ENCODE assay signal across 31 cellular contexts in genomic region chr21:28387220-28387619, GRCh38.
"Had no signal": no experiment of that assay in that cellular context is flagged by ENCODE, and none has a peak within 500 bp of the region (broad histone marks: within the 10 kb centered on the region; RNA-seq: fewer than 3 reads in every experiment).

No MANE protein-coding gene starts in this region.

- H3K4me3 ChIP-seq: MG63, SJCRH30, SK-N-MC had no signal

- ATAC-seq: activated CD8-positive, alpha-beta memory T cell treated with anti-CD3 and anti-CD28 coated beads, Interleukin-2, amount 10 ng/mL, durations not matched to agents 7 days and 5 days; activated T-cell treated with anti-CD3 and anti-CD28 coated beads, Interleukin-2, amount 50 U/mL, for 72 hours; activated T-helper 17 cell treated with anti-CD3 and anti-CD28 coated beads, Interleukin-2, amount 50 U/mL, for 72 hours; Panc1 had no signal

- DNase-seq: activated CD4-positive, alpha-beta memory T cell treated with anti-CD3 and anti-CD28 coated beads, Interleukin-2, amount 10 ng/mL, durations not matched to agents 7 days and 5 days; activated CD4-positive, alpha-beta T cell treated with anti-CD3 and anti-CD28 coated beads for 1 hour; activated CD4-positive, alpha-beta T cell treated with anti-CD3 and anti-CD28 coated beads for 48 hours; activated CD4-positive, CD25-positive, alpha-beta regulatory T cell; activated CD8-positive, alpha-beta memory T cell treated with anti-CD3 and anti-CD28 coated beads for 24 hours; activated CD8-positive, alpha-beta memory T cell treated with anti-CD3 and anti-CD28 coated beads, Interleukin-2, amount 10 ng/mL, durations not matched to agents 7 days and 5 days; activated effector memory CD4-positive, alpha-beta T cell treated with anti-CD3 and anti-CD28 coated beads, Interleukin-2, amount 50 U/mL, for 16 hours; activated naive CD4-positive, alpha-beta T cell; activated naive CD4-positive, alpha-beta T cell treated with anti-CD3 and anti-CD28 coated beads, Interleukin-2, amount 50 U/mL, for 16 hours; activated naive CD8-positive, alpha-beta T cell treated with anti-CD3 and anti-CD28 coated beads for 36 hours; activated T-cell treated with anti-CD3 and anti-CD28 coated beads, Interleukin-2, amount 50 U/mL, for 1 hour; activated T-cell treated with anti-CD3 and anti-CD28 coated beads, Interleukin-2, amount 50 U/mL, for 72 hours; amniotic stem cell; aorta; brain microvascular endothelial cell; central memory CD4-positive, alpha-beta T cell; MG63; MV-4-11; NCI-H1092; NCI-H1436 treated with DMSO at 0.1 percent for 48 hours; NCI-H1694 treated with DMSO at 0.1 percent for 48 hours; NCI-H2029; NCI-H345; NCI-H524 treated with DMSO at 0.1 percent for 48 hours; SHP77; SJCRH30; T1000; WERI-Rb-1 had no signal

- H3K27me3 ChIP-seq: brain microvascular endothelial cell, MG63, SJCRH30 had no signal

- H3K9me3 ChIP-seq: MG63, SJCRH30 had no signal

- H3K27ac ChIP-seq: brain microvascular endothelial cell, SJCRH30, SK-N-MC, WERI-Rb-1 had no signal

- H3K36me3 ChIP-seq: brain microvascular endothelial cell, MG63, SJCRH30, WERI-Rb-1 had no signal

- H3K4me1 ChIP-seq: SJCRH30 had no signal
